9 cellular contexts compared by ENCODE assay signal in the genomic region with DNA sequence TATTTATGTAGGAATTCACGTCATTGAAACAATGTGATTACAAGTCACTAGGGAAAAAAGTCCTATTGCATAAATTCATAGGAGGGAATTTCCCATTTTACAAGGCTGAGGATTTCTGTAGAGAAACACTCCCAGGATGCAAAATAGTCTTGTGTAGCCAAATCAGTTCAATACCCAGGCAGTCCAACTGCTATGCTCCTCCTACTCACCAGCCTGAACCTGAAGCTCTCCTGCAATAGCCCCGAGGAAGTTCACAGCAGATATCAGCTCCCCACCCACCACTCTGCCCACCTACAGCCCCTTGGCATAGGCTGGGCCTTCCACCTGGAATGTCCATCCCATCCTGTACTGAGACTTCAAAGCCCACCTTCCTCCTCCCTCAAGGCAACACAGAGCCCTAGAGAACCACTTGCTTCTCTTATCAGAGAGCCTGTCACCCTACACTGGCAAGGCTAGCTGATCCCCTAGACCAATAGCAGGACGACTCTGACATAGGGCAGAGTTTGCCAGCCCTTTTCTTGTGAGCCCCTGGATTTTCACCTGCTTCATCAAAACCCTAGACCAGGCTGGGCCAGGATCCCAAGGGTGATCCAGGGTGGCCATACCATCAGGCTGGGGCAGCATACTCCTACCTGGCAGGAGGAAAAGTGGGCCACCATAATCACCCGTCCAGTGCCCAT. TPM values are rescaled to one million over a fixed set of nuclear protein-coding genes. Genes with fewer than 3 reads are reported as not detected.
DNase-seq lines count a peak whose midpoint lies in the region; ATAC-seq and TF ChIP-seq lines count a peak whose summit lies in the region.
"Had no signal": no experiment of that assay in that cellular context is flagged by ENCODE, and none has a peak within 500 bp of the region (broad histone marks: within the 10 kb centered on the region; RNA-seq: fewer than 3 reads in every experiment).

No MANE protein-coding gene starts in this region.

- peaks cover 7% of the 10 kb centered on the region for H3K36me3 ChIP-seq in CD4-positive, CD25-positive, alpha-beta regulatory T cell (ENCODE audit: control insufficient read depth, insufficient read depth, low read length)

- H3K4me3 Mint-ChIP-seq in CD4-positive, CD25-positive, alpha-beta regulatory T cell, result peak overlapping the region; percentile 82 to 95 (median 86)
- peak overlapping the region; percentile 84 for H3K4me3 Mint-ChIP-seq in activated naive CD8-positive, alpha-beta T cell treated with anti-CD3 and anti-CD28 coated beads, Interleukin-2, amount 10 ng/mL, durations not matched to agents 7 days and 5 days

- H3K9me3 Mint-ChIP-seq in CD4-positive, CD25-positive, alpha-beta regulatory T cell, result peaks cover 0 to 2% (median 0%) of the 10 kb centered on the region in 7 donors
- H3K9me3 Mint-ChIP-seq in activated naive CD8-positive, alpha-beta T cell treated with anti-CD3 and anti-CD28 coated beads, Interleukin-2, amount 10 ng/mL, durations not matched to agents 7 days and 5 days, result no peaks in the 10 kb centered on the region

- peak overlapping the region in 2 of 3 donors; percentile 89 to 91 for H3K27ac Mint-ChIP-seq in CD4-positive, CD25-positive, alpha-beta regulatory T cell
- H3K27ac Mint-ChIP-seq in activated naive CD8-positive, alpha-beta T cell treated with anti-CD3 and anti-CD28 coated beads, Interleukin-2, amount 10 ng/mL, durations not matched to agents 7 days and 5 days, result peak overlapping the region; percentile 12

- TF ChIP-seq CTCF in HFF-Myc (IDR thresholded peaks at IDR 0.05; ENCODE audit: low read depth, low read length, missing control alignments), result no peak

- H3K4me1 ChIP-seq in CD4-positive, CD25-positive, alpha-beta regulatory T cell (ENCODE audit: control insufficient read depth, insufficient read depth, low read length, poor library complexity, severe bottlenecking), result peaks cover 26% of the 10 kb centered on the region

- no peak for ATAC-seq in CD4-positive, CD25-positive, alpha-beta regulatory T cell (ENCODE audit: low read depth in 2 of 2)
- ATAC-seq in activated naive CD8-positive, alpha-beta T cell treated with anti-CD3 and anti-CD28 coated beads, Interleukin-2, amount 10 ng/mL, durations not matched to agents 7 days and 5 days (ENCODE audit: low read depth), result no peak
- ATAC-seq in GM19395 (IDR thresholded peaks at IDR 0.05; ENCODE audit: unreplicated experiment) (no peak), HG03097 (IDR thresholded peaks at IDR 0.05; ENCODE audit: low FRiP score, unreplicated experiment) (no peak)

- H3K27ac ChIP-seq in CD4-positive, CD25-positive, alpha-beta regulatory T cell (ENCODE audit: insufficient read depth, low read length, poor library complexity, severe bottlenecking), result peak overlapping the region; percentile 76

- peak overlapping the region; percentile 72 for H3K4me3 ChIP-seq in CD4-positive, CD25-positive, alpha-beta regulatory T cell (ENCODE audit: low read depth, low read length)
- H3K4me3 ChIP-seq in HFF-Myc (replicated peaks; ENCODE audit: low read depth, low read length) (peak overlapping the region; percentile 88), iPS-18c (ENCODE audit: insufficient read depth, low read depth, low read length) (0 out of 2 replicates have a peak overlapping the region, but pooled peaks have one; percentile 69)

- no peaks in the 10 kb centered on the region for H3K27me3 Mint-ChIP-seq in CD4-positive, CD25-positive, alpha-beta regulatory T cell
- H3K27me3 Mint-ChIP-seq in activated naive CD8-positive, alpha-beta T cell treated with anti-CD3 and anti-CD28 coated beads, Interleukin-2, amount 10 ng/mL, durations not matched to agents 7 days and 5 days, result no peaks in the 10 kb centered on the region

- H3K4me1 Mint-ChIP-seq in CD4-positive, CD25-positive, alpha-beta regulatory T cell, result peaks cover 15 to 46% (median 26%) of the 10 kb centered on the region in 4 donors
- peaks cover 42% of the 10 kb centered on the region for H3K4me1 Mint-ChIP-seq in activated naive CD8-positive, alpha-beta T cell treated with anti-CD3 and anti-CD28 coated beads, Interleukin-2, amount 10 ng/mL, durations not matched to agents 7 days and 5 days

- H3K27me3 ChIP-seq in CD4-positive, CD25-positive, alpha-beta regulatory T cell (ENCODE audit: control insufficient read depth, insufficient read depth, low read length), result no peaks in the 10 kb centered on the region
- H3K27me3 ChIP-seq: Peyer's patch had no signal

- peaks cover 12% of the 10 kb centered on the region for H3K36me3 Mint-ChIP-seq in CD4-positive, CD25-positive, alpha-beta regulatory T cell
- H3K36me3 Mint-ChIP-seq in activated naive CD8-positive, alpha-beta T cell treated with anti-CD3 and anti-CD28 coated beads, Interleukin-2, amount 10 ng/mL, durations not matched to agents 7 days and 5 days, result peaks cover 20% of the 10 kb centered on the region

- DNase-seq in CD4-positive, CD25-positive, alpha-beta regulatory T cell, result no peak
- no peak for DNase-seq in HFF-Myc (ENCODE audit: extremely low read depth, low read depth)
- no peak for DNase-seq in activated naive CD8-positive, alpha-beta T cell treated with anti-CD3 and anti-CD28 coated beads, Interleukin-2, amount 10 ng/mL, durations not matched to agents 7 days and 5 days
- peak; percentile 21 for DNase-seq in stromal cell of bone marrow (ENCODE audit: low read depth)
- DNase-seq in HuH-7.5 (ENCODE audit: low spot score), result no peak

- no peaks in the 10 kb centered on the region for H3K9me3 ChIP-seq in CD4-positive, CD25-positive, alpha-beta regulatory T cell (ENCODE audit: control insufficient read depth in 2 of 2, low read length in 2 of 2)
- peaks cover 10% of the 10 kb centered on the region for H3K9me3 ChIP-seq in iPS-18c (ENCODE audit: control insufficient read depth, insufficient read depth, low read length)
- H3K9me3 ChIP-seq: Peyer's patch had no signal

- POLR2A ChIA-PET in activated naive CD8-positive, alpha-beta T cell treated with anti-CD3 and anti-CD28 coated beads, Interleukin-2, amount 10 ng/mL, durations not matched to agents 7 days and 5 days (lab: Charles Lee), result interaction anchor here (0.8 to 1.2 kb wide), 2 partner anchors 96 to 324 kb away, joined by 3 to 5 read pairs; no protein-coding TSS in a partner anchor

RNA-seq across cellular contexts. Expression of gene LSS, which starts 1.5 kb away (rescaled TPM):
- 51.6 TPM for total RNA-seq in CD4-positive, CD25-positive, alpha-beta regulatory T cell
- polyA plus RNA-seq in CD4-positive, CD25-positive, alpha-beta regulatory T cell, result 10 to 100 TPM in 3 of 4 donors, 1 to 10 TPM in 1; 8.8 to 18.0 (median 12.3) TPM
- 10 to 100 TPM; 57.6 to 66.7 TPM for total RNA-seq in activated naive CD8-positive, alpha-beta T cell treated with anti-CD3 and anti-CD28 coated beads, Interleukin-2, amount 10 ng/mL, durations not matched to agents 7 days and 5 days

RNA-seq across cellular contexts. Expression of gene SPATC1L, which starts 42.8 kb away (rescaled TPM):
- total RNA-seq in CD4-positive, CD25-positive, alpha-beta regulatory T cell, result 1.7 TPM
- polyA plus RNA-seq in CD4-positive, CD25-positive, alpha-beta regulatory T cell, result 1 to 10 TPM; 2.5 to 9.2 (median 6.2) TPM
- 1 to 10 TPM; 7.6 to 8.9 TPM for total RNA-seq in activated naive CD8-positive, alpha-beta T cell treated with anti-CD3 and anti-CD28 coated beads, Interleukin-2, amount 10 ng/mL, durations not matched to agents 7 days and 5 days

RNA-seq across cellular contexts. Expression of gene MCM3AP, which starts 58.4 kb away (rescaled TPM):
- total RNA-seq in CD4-positive, CD25-positive, alpha-beta regulatory T cell, result 139 TPM
- 10 to 100 TPM; 30.7 to 47.2 (median 44.8) TPM for polyA plus RNA-seq in CD4-positive, CD25-positive, alpha-beta regulatory T cell
- total RNA-seq in activated naive CD8-positive, alpha-beta T cell treated with anti-CD3 and anti-CD28 coated beads, Interleukin-2, amount 10 ng/mL, durations not matched to agents 7 days and 5 days, result 100 to 1,000 TPM; 130 to 150 TPM

RNA-seq across cellular contexts. Expression of gene YBEY, which starts 59.1 kb away (rescaled TPM):
- total RNA-seq in CD4-positive, CD25-positive, alpha-beta regulatory T cell, result 10.9 TPM
- polyA plus RNA-seq in CD4-positive, CD25-positive, alpha-beta regulatory T cell, result 10 to 100 TPM; 13.6 to 18.3 (median 15.4) TPM
- 10 to 100 TPM in 1 of 2 experiments, 1 to 10 TPM in 1; 9.6 to 10.7 TPM for total RNA-seq in activated naive CD8-positive, alpha-beta T cell treated with anti-CD3 and anti-CD28 coated beads, Interleukin-2, amount 10 ng/mL, durations not matched to agents 7 days and 5 days
